14 cellular contexts compared by ENCODE assay signal in the genomic region with DNA sequence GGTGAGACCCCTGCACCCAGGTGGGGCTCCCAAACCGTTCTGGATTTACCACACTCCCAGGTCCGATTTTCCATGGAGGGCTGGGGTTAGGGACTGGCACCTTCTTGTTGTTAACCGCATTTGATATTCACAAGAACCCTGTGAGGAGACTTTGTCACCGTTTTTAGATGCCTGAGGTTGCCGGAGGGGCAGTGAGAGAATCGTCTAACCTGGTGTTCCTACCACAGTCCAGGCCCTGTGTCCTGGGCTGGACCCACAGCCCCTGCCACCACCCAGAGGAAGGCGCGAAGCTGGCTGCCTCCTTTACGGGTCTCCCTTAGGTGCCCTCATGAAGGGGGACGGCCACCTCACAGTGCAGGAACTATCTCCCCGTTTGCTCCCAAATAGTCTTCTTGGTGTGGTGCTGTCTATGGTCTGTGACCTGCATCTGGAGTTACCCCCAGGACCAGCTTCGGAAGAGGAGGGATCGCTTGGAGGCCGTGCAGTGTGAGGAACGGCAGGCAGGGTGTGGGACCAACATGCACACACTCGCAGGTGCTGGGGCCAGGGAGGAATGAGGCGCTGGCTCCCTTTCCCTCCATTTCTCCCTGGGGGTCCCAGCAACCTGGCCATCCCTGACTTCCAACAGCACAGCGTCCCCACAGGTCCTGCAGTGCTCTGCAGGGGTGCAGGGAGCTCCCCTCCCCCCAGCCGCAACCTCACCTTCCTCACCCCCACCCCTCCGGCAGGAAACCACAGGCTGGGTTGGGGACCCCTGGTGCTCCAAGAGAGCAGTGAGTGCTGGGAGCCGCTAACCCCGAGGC. TPM values are rescaled to one million over a fixed set of nuclear protein-coding genes. Genes with fewer than 3 reads are reported as not detected.
DNase-seq lines count a peak whose midpoint lies in the region; ATAC-seq and TF ChIP-seq lines count a peak whose summit lies in the region.
"Had no signal": no experiment of that assay in that cellular context is flagged by ENCODE, and none has a peak within 500 bp of the region (broad histone marks: within the 10 kb centered on the region; RNA-seq: fewer than 3 reads in every experiment).

No MANE protein-coding gene starts in this region.

- peak overlapping the region; percentile 44 for H3K18ac ChIP-seq in neuronal stem cell (ENCODE audit: low read length)

- H3K27me3 ChIP-seq in HUES6 (ENCODE audit: control insufficient read depth, insufficient read depth, low read length), result peaks cover 100% of the 10 kb centered on the region
- H3K27me3 ChIP-seq in colonic mucosa, result peaks cover 100% of the 10 kb centered on the region
- H3K27me3 ChIP-seq in neuronal stem cell (ENCODE audit: control insufficient read depth in 3 of 3, insufficient read depth in 3 of 3, low read depth in 1 of 3, low read length in 3 of 3), result peaks cover 92 to 100% (median 100%) of the 10 kb centered on the region in 3 experiments
- peaks cover 58% of the 10 kb centered on the region for H3K27me3 ChIP-seq in effector memory CD4-positive, alpha-beta T cell (replicated peaks; ENCODE audit: control insufficient read depth, insufficient read depth, low read length, poor library complexity, severe bottlenecking)

- peak overlapping the region; percentile 10 for H2AK5ac ChIP-seq in neuronal stem cell (ENCODE audit: low read depth, low read length)

- ATAC-seq in HG03280 (IDR thresholded peaks at IDR 0.05; ENCODE audit: unreplicated experiment) (no peak), HG03457 (IDR thresholded peaks at IDR 0.05; ENCODE audit: unreplicated experiment) (no peak)
- ATAC-seq: HCT116 had no signal

- no peak overlapping the region for H3K4ac ChIP-seq in neuronal stem cell (ENCODE audit: low read length)

- H3K9me3 ChIP-seq in HUES6 (ENCODE audit: control insufficient read depth, insufficient read depth, low read depth, low read length), result no peaks in the 10 kb centered on the region
- no peaks in the 10 kb centered on the region for H3K9me3 ChIP-seq in colonic mucosa
- peaks cover 1 to 3% of the 10 kb centered on the region in 2 donors for H3K9me3 ChIP-seq in neuronal stem cell (replicated peaks in 1 of 2; ENCODE audit: control insufficient read depth in 2 of 2, insufficient read depth in 1 of 2, low read depth in 1 of 2, low read length in 2 of 2)
- H3K9me3 ChIP-seq in effector memory CD4-positive, alpha-beta T cell (ENCODE audit: control insufficient read depth, low read length), result no peaks in the 10 kb centered on the region

- H3K79me1 ChIP-seq in neuronal stem cell (ENCODE audit: low read depth, low read length), result peaks cover 1% of the 10 kb centered on the region

- peak overlapping the region; percentile 27; the same call in 1 of the 2 replicates for H3K4me3 ChIP-seq in HUES6 (ENCODE audit: low read depth, low read length)
- no peak overlapping the region for H3K4me3 ChIP-seq in colonic mucosa
- no peak overlapping the region for H3K4me3 ChIP-seq in neuronal stem cell (ENCODE audit: low read length in 2 of 2)
- no peak overlapping the region for H3K4me3 ChIP-seq in effector memory CD4-positive, alpha-beta T cell (ENCODE audit: insufficient read depth, low read depth, low read length, poor library complexity, severe bottlenecking)

- no peak overlapping the region for H4K8ac ChIP-seq in neuronal stem cell (ENCODE audit: low read depth, low read length)

- intact Hi-C loops in colonic mucosa (cut with DNase I), result no loop called here

- no peak overlapping the region for H3K27ac ChIP-seq in HUES6 (ENCODE audit: low read depth, low read length)
- H3K27ac ChIP-seq in colonic mucosa, result no peak overlapping the region
- no peak overlapping the region for H3K27ac ChIP-seq in neuronal stem cell (replicated peaks; ENCODE audit: low read length)
- no peak overlapping the region for H3K27ac ChIP-seq in effector memory CD4-positive, alpha-beta T cell (ENCODE audit: insufficient read depth, low read length, poor library complexity, severe bottlenecking)

- no peak overlapping the region for H2BK120ac ChIP-seq in neuronal stem cell (ENCODE audit: low read depth, low read length)

- peak; percentile 12 for DNase-seq in CMK (ENCODE audit: low read depth)
- peak; percentile 13 for DNase-seq in colonic mucosa
- DNase-seq in neuronal stem cell (ENCODE audit: low spot score), result peak; percentile 30
- DNase-seq in effector memory CD4-positive, alpha-beta T cell, result no peak
- DNase-seq in GM10248 (ENCODE audit: extremely low spot score), result no peak
- DNase-seq: cerebellar nuclear complex, DMS153, MV-4-11, NCI-H524 treated with DMSO at 0.1 percent for 48 hours had no signal

- no peak overlapping the region for H2BK12ac ChIP-seq in neuronal stem cell (ENCODE audit: low read length)

- no peak overlapping the region for H3K14ac ChIP-seq in neuronal stem cell (ENCODE audit: low read length)

- no CpG with 5 or more reads among the region's 22 CpGs for WGBS in neuronal stem cell (ENCODE audit: extremely low coverage in 2 of 2, insufficient read length in 2 of 2, insufficient replicate concordance in 1 of 2), 2 donors

- H3K36me3 ChIP-seq in HUES6 (ENCODE audit: control insufficient read depth, insufficient read depth, low read length) (no peaks in the 10 kb centered on the region), colonic mucosa (no peaks in the 10 kb centered on the region), neuronal stem cell (replicated peaks in 1 of 2; ENCODE audit: control insufficient read depth in 2 of 2, insufficient read depth in 2 of 2, low read length in 2 of 2) (no peaks in the 10 kb centered on the region)
- H3K36me3 ChIP-seq in effector memory CD4-positive, alpha-beta T cell (ENCODE audit: control insufficient read depth, insufficient read depth, low read length), result no peaks in the 10 kb centered on the region

- H3K9ac ChIP-seq in HUES6 (ENCODE audit: low read length), result no peak overlapping the region
- H3K9ac ChIP-seq in colonic mucosa (ENCODE audit: low read depth in 2 of 2, low read length in 2 of 2), result no peak overlapping the region
- no peak overlapping the region for H3K9ac ChIP-seq in neuronal stem cell (ENCODE audit: low read depth, low read length, poor library complexity)

- TF ChIP-seq CTCF in colonic mucosa (IDR thresholded peaks at IDR 0.05) (no peak), GM10248 (IDR thresholded peaks at IDR 0.05; ENCODE audit: control extremely low read depth, extremely low read depth, low read depth, missing control alignments) (no peak)

- POLR2A ChIA-PET in GM10248 (lab: Yijun Ruan, JAX), result no interaction called here

- no peak overlapping the region for H4K91ac ChIP-seq in neuronal stem cell (ENCODE audit: low read depth, low read length, poor library complexity)

- H3K4me2 ChIP-seq in neuronal stem cell (ENCODE audit: insufficient read depth, low read length, poor library complexity, severe bottlenecking), result no peak overlapping the region

- H2BK5ac ChIP-seq in neuronal stem cell (ENCODE audit: low read length), result no peak overlapping the region

- CTCF ChIA-PET in GM10248 (lab: Yijun Ruan, JAX), result no interaction called here

- peaks cover 66% of the 10 kb centered on the region for H3K4me1 ChIP-seq in HUES6 (ENCODE audit: control insufficient read depth, insufficient read depth, low read length)
- H3K4me1 ChIP-seq in colonic mucosa, result peaks cover 12% of the 10 kb centered on the region
- peaks cover 6 to 16% of the 10 kb centered on the region in 2 donors for H3K4me1 ChIP-seq in neuronal stem cell (ENCODE audit: control insufficient read depth in 2 of 2, insufficient read depth in 1 of 2, low read depth in 1 of 2, low read length in 2 of 2)
- H3K4me1 ChIP-seq in effector memory CD4-positive, alpha-beta T cell (ENCODE audit: control insufficient read depth, insufficient read depth, low read length, poor library complexity, severe bottlenecking), result peaks cover 20% of the 10 kb centered on the region

- H3K23ac ChIP-seq in neuronal stem cell (ENCODE audit: low read depth, low read length, poor library complexity), result peak overlapping the region; percentile 6

- H2BK15ac ChIP-seq in neuronal stem cell (ENCODE audit: low read length), result no peak overlapping the region

- H2AFZ ChIP-seq in neuronal stem cell (ENCODE audit: low read length), result no peak overlapping the region

RNA-seq across cellular contexts. Expression of gene SIM2, which starts 7.0 kb away (rescaled TPM):
- under 1 TPM; 0.07 to 0.08 TPM for total RNA-seq in colonic mucosa
- 0.06 TPM for polyA plus RNA-seq in neuronal stem cell (2013, experiment 1 of 2)
- 0.08 TPM for polyA plus RNA-seq in neuronal stem cell (2013, experiment 2 of 2)
- total RNA-seq: mesothelial cell of epicardium had no signal

Comparison
In these comparisons a context has a peak if more than half of its experiments do, and no peak if none do; other contexts are left out.
1. DNase-seq: peak in CMK (single experiment), colonic mucosa (single experiment) and neuronal stem cell (single experiment); none in effector memory CD4-positive, alpha-beta T cell (0 of 3) and GM10248 (single experiment).